8 cellular contexts compared by ENCODE assay signal in genomic region chr2:131105156-131105949, GRCh38. TPM values are rescaled to one million over a fixed set of nuclear protein-coding genes. Genes with fewer than 3 reads are reported as not detected.
DNase-seq lines count a peak whose midpoint lies in the region; ATAC-seq and TF ChIP-seq lines count a peak whose summit lies in the region.

PLEKHB2 (plus strand) TSS chr2:131105336; CDS start chr2:131120942, 15,606 bp downstream.

- H3K27me3 ChIP-seq in KMS-11 (ENCODE audit: insufficient read depth, low read depth) (no peaks in the 10 kb centered on the region), foreskin keratinocyte (no peaks in the 10 kb centered on the region), neuronal stem cell (ENCODE audit: control insufficient read depth in 3 of 3, insufficient read depth in 3 of 3, low read depth in 1 of 3, low read length in 3 of 3) (no peaks in the 10 kb centered on the region)

- H3K9ac ChIP-seq in KMS-11 (peak within 1 kb of the TSS; percentile 90), neuronal stem cell (ENCODE audit: low read depth, low read length, poor library complexity) (peak within 1 kb of the TSS; percentile 89)

- no peak within 1 kb of the TSS for H2AK5ac ChIP-seq in neuronal stem cell (ENCODE audit: low read depth, low read length)

- H4K91ac ChIP-seq in neuronal stem cell (ENCODE audit: low read depth, low read length, poor library complexity): no peak within 1 kb of the TSS

- no peak within 1 kb of the TSS for H2BK120ac ChIP-seq in neuronal stem cell (ENCODE audit: low read depth, low read length)

- peaks cover 6% of the 10 kb centered on the region for H3K79me1 ChIP-seq in neuronal stem cell (ENCODE audit: low read depth, low read length)

- H3K4me1 ChIP-seq in KMS-11 (ENCODE audit: low read depth, poor library complexity, severe bottlenecking) (peaks cover 28% of the 10 kb centered on the region), foreskin keratinocyte (no peaks in the 10 kb centered on the region), neuronal stem cell (ENCODE audit: control insufficient read depth in 2 of 2, insufficient read depth in 1 of 2, low read depth in 1 of 2, low read length in 2 of 2) (peaks cover 3 to 6% of the 10 kb centered on the region in 2 donors)

- DNase-seq in ELF-1 (ENCODE audit: low read depth, low spot score) (peak; percentile 97), SIG-M5 treated with dmso at 0.1 percent for 504 hours (lab: John Stamatoyannopoulos, UW; ENCODE audit: unreplicated experiment) (peak; percentile 96), activated gamma-delta T cell treated with Interleukin-2 at 50 U/mL for 16 hours (peak; percentile 91), foreskin keratinocyte (peak; percentile 47 to 72), neuronal stem cell (ENCODE audit: low spot score) (peak; percentile 91)

- TF ChIP-seq CTCF in KMS-11 (conservative IDR thresholded peaks at IDR 0.05; ENCODE audit: low read depth, low read length) (peak; percentile 18; the same call in 1 of the 2 replicates), foreskin keratinocyte (conservative IDR thresholded peaks at IDR 0.05) (peak; percentile 52), subcutaneous adipose tissue (IDR thresholded peaks at IDR 0.05; ENCODE audit: low read depth) (no peak)

- WGBS in neuronal stem cell (ENCODE audit: extremely low coverage in 2 of 2, insufficient read length in 2 of 2, insufficient replicate concordance in 1 of 2), 2 donors: no CpG with 5 or more reads among the region's 66 CpGs

- H3K4me3 ChIP-seq in KMS-11 (IDR thresholded peaks at IDR 0.05; ENCODE audit: insufficient read depth, low read depth, low read length): peak within 1 kb of the TSS; percentile 57
- peak within 1 kb of the TSS; percentile 96 for H3K4me3 ChIP-seq in neuronal stem cell (ENCODE audit: low read length in 2 of 2)

- peak within 1 kb of the TSS; percentile 87 for H2AFZ ChIP-seq in KMS-11 (ENCODE audit: low read depth)
- H2AFZ ChIP-seq in neuronal stem cell (ENCODE audit: low read length): peak within 1 kb of the TSS; percentile 94

- H3K4ac ChIP-seq in neuronal stem cell (ENCODE audit: low read length): no peak within 1 kb of the TSS

- peak within 1 kb of the TSS; percentile 80 for H3K23ac ChIP-seq in neuronal stem cell (ENCODE audit: low read depth, low read length, poor library complexity)

- no peak within 1 kb of the TSS for H2BK5ac ChIP-seq in neuronal stem cell (ENCODE audit: low read length)

- no peak within 1 kb of the TSS for H2BK15ac ChIP-seq in neuronal stem cell (ENCODE audit: low read length)

- peak; percentile 75 for ATAC-seq in GM21737 (IDR thresholded peaks at IDR 0.05; ENCODE audit: unreplicated experiment)
- peak; percentile 73 for ATAC-seq in foreskin keratinocyte

- no peak within 1 kb of the TSS for H4K8ac ChIP-seq in neuronal stem cell (ENCODE audit: low read depth, low read length)

- peak within 1 kb of the TSS; percentile 98 for H3K18ac ChIP-seq in neuronal stem cell (ENCODE audit: low read length)

- peaks cover 52% of the 10 kb centered on the region for H3K79me2 ChIP-seq in KMS-11 (ENCODE audit: insufficient read depth, low read depth)

- H3K9me3 ChIP-seq in neuronal stem cell (replicated peaks in 1 of 2; ENCODE audit: control insufficient read depth in 2 of 2, insufficient read depth in 1 of 2, low read depth in 1 of 2, low read length in 2 of 2): no peaks in the 10 kb centered on the region

- H2BK12ac ChIP-seq in neuronal stem cell (ENCODE audit: low read length): no peak within 1 kb of the TSS

- H3K36me3 ChIP-seq in KMS-11 (ENCODE audit: insufficient read depth) (no peaks in the 10 kb centered on the region), neuronal stem cell (replicated peaks in 1 of 2; ENCODE audit: control insufficient read depth in 2 of 2, insufficient read depth in 2 of 2, low read length in 2 of 2) (peaks cover 0 to 2% of the 10 kb centered on the region in 2 donors)

- H4K20me1 ChIP-seq in KMS-11 (ENCODE audit: insufficient read depth): no peaks in the 10 kb centered on the region

- H3K27ac ChIP-seq in KMS-11 (peak within 1 kb of the TSS; percentile 99), foreskin keratinocyte (peak within 1 kb of the TSS; percentile 40), neuronal stem cell (replicated peaks; ENCODE audit: low read length) (peak within 1 kb of the TSS; percentile 78)

- peak within 1 kb of the TSS; percentile 90 for H3K4me2 ChIP-seq in KMS-11
- H3K4me2 ChIP-seq in neuronal stem cell (ENCODE audit: insufficient read depth, low read length, poor library complexity, severe bottlenecking): peak within 1 kb of the TSS; percentile 70

- H3K14ac ChIP-seq in neuronal stem cell (ENCODE audit: low read length): no peak within 1 kb of the TSS

RNA-seq across cellular contexts. Expression of gene PLEKHB2, which starts in this region (rescaled TPM):
- total RNA-seq in foreskin keratinocyte: 60.1 and 65.6 TPM in 2 replicates
- polyA plus RNA-seq in foreskin keratinocyte: 29.5 and 31.1 TPM in 2 replicates
- 30.4 TPM for polyA plus RNA-seq in neuronal stem cell (2013, experiment 1 of 2)
- 31.1 TPM for polyA plus RNA-seq in neuronal stem cell (2013, experiment 2 of 2)
- 100 to 1,000 TPM in 1 of 4 donors, 10 to 100 TPM in 3; 48.6 to 116 (median 59.0) TPM for total RNA-seq in subcutaneous adipose tissue

Comparison
In these comparisons a context has a peak if more than half of its experiments do, and no peak if none do; other contexts are left out.
1. Peak in every context shown above with its lines: DNase-seq, ATAC-seq, H3K4me3 ChIP-seq and H3K27ac ChIP-seq.
2. H3K27ac ChIP-seq: peak in every context shown above with its lines; median percentile 99 in KMS-11; 78 in neuronal stem cell; 40 in foreskin keratinocyte.